Comparison of ENCODE assay signal across 22 cellular contexts in genomic region chr12:75528272-75528671, GRCh38. TPM values are rescaled to one million over a fixed set of nuclear protein-coding genes. Genes with fewer than 3 reads are reported as not detected.
A peak's percentile ranks its signal among the peaks of the same experiment; 100 is the strongest.
DNase-seq lines count a peak whose midpoint lies in the region; ATAC-seq and TF ChIP-seq lines count a peak whose summit lies in the region.
"Had no signal": no experiment of that assay in that cellular context is flagged by ENCODE, and none has a peak within 500 bp of the region (broad histone marks: within the 10 kb centered on the region; RNA-seq: fewer than 3 reads in every experiment).

No MANE protein-coding gene starts in this region.

- H3K27ac Mint-ChIP-seq in endodermal cell, result no peak overlapping the region
- H3K27ac Mint-ChIP-seq: activated naive CD4-positive, alpha-beta T cell treated with anti-CD3 and anti-CD28 coated beads, Interleukin-2, amount 10 ng/mL, durations not matched to agents 7 days and 5 days; CD4-positive, alpha-beta T cell had no signal

- peak overlapping the region; percentile 26 for H3K4me2 ChIP-seq in HCT116 (ENCODE audit: low read length)

- H3K9ac ChIP-seq in HCT116 (ENCODE audit: low read length), result peak overlapping the region; percentile 4; the same call in 1 of the 2 replicates
- H3K9ac ChIP-seq in endodermal cell (ENCODE audit: extremely low read depth, low read length, poor library complexity, severe bottlenecking), result no peak overlapping the region

- no peaks in the 10 kb centered on the region for H4K20me1 ChIP-seq in HCT116 (ENCODE audit: insufficient read depth)

- H3K9me3 Mint-ChIP-seq in endodermal cell, result peaks cover 2% of the 10 kb centered on the region
- H3K9me3 Mint-ChIP-seq: activated naive CD4-positive, alpha-beta T cell treated with anti-CD3 and anti-CD28 coated beads, Interleukin-2, amount 10 ng/mL, durations not matched to agents 7 days and 5 days; CD4-positive, alpha-beta T cell had no signal

- no TSS peak for BruUV-seq in HCT116 (replicated peaks; lab: Mats Ljungman, UMichigan)

- no peaks in the 10 kb centered on the region for H3K27me3 Mint-ChIP-seq in endodermal cell (ENCODE audit: insufficient read depth)

- peak; percentile 4; the same call in 1 of the 2 replicates for TF ChIP-seq RAD21 in HCT116 (IDR thresholded peaks at IDR 0.05; ENCODE audit: low read depth)

- no peak overlapping the region for H3K4me3 Mint-ChIP-seq in endodermal cell
- H3K4me3 Mint-ChIP-seq: activated naive CD4-positive, alpha-beta T cell treated with anti-CD3 and anti-CD28 coated beads, Interleukin-2, amount 10 ng/mL, durations not matched to agents 7 days and 5 days; CD4-positive, alpha-beta T cell had no signal

- no peak for TF ChIP-seq POLR2A in HCT116 (IDR thresholded peaks at IDR 0.05; ENCODE audit: borderline replicate concordance, extremely low read depth, insufficient read depth, insufficient read length)

- DNase-seq in HCT116 (ENCODE audit: low read depth, low spot score) (no peak), NCI-H446 (lab: John Stamatoyannopoulos, UW) (peak; percentile 66 to 75), endodermal cell (no peak), putamen (ENCODE audit: low spot score) (peak; percentile 36), ureter (ENCODE audit: low spot score) (no peak)
- DNase-seq: activated CD4-positive, alpha-beta T cell treated with anti-CD3 and anti-CD28 coated beads, Interleukin-2, amount 50 U/mL, for 4 hours; activated naive CD4-positive, alpha-beta T cell treated with anti-CD3 and anti-CD28 coated beads, Interleukin-2, amount 10 ng/mL, durations not matched to agents 7 days and 5 days; CD4-positive, alpha-beta T cell; effector CD4-positive, alpha-beta T cell; erythroblast; heart left ventricle; kidney glomerular epithelial cell; NCI-H1417 treated with DMSO at 0.1 percent for 48 hours; NCI-H345; NK-92 treated with Interleukin-12 subunit alpha and Interleukin-12 subunit beta, amount 100 ng/mL, for 24 hours; stimulated activated naive CD4-positive, alpha-beta T cell had no signal

- peak overlapping the region; percentile 48 for H2AFZ ChIP-seq in HCT116 (ENCODE audit: low read depth, low read length, poor library complexity, severe bottlenecking)

- CTCF ChIA-PET in HCT116 (lab: Charles Lee), result interaction anchor here (0.6 to 1.3 kb wide), 6 partner anchors 17 to 1058 kb away, joined by 3 to 5 read pairs (median 3); partner anchors contain the start of gene KRR1

- peaks cover 17 to 35% of the 10 kb centered on the region in 2 experiments for H3K4me1 ChIP-seq in HCT116 (ENCODE audit: control insufficient read depth in 1 of 2, insufficient read depth in 2 of 2, low read length in 2 of 2)
- no peaks in the 10 kb centered on the region for H3K4me1 ChIP-seq in endodermal cell (ENCODE audit: control insufficient read depth, insufficient read depth, low read length)
- H3K4me1 ChIP-seq: suprapubic skin had no signal

- no peak for TF ChIP-seq CTCF in HCT116 (IDR thresholded peaks at IDR 0.05 in 2 of 3, conservative IDR thresholded peaks at IDR 0.05 in 1 of 3; ENCODE audit: borderline replicate concordance in 1 of 3, insufficient read depth in 1 of 3, low read depth in 2 of 3, low read length in 2 of 3)
- TF ChIP-seq CTCF in endodermal cell (conservative IDR thresholded peaks at IDR 0.05), result no peak

- ATAC-seq in HCT116 (peak; percentile 58), GM18870 (IDR thresholded peaks at IDR 0.05; ENCODE audit: unreplicated experiment) (no peak), HG02678 (IDR thresholded peaks at IDR 0.05; ENCODE audit: unreplicated experiment) (no peak)
- ATAC-seq: heart left ventricle, sciatic nerve had no signal

- no peaks in the 10 kb centered on the region for H3K9me3 ChIP-seq in HCT116 (ENCODE audit: control insufficient read depth in 1 of 2, insufficient read depth in 1 of 2, low read depth in 1 of 2, low read length in 2 of 2)
- H3K9me3 ChIP-seq in endodermal cell (ENCODE audit: control insufficient read depth, low read length), result no peaks in the 10 kb centered on the region
- H3K9me3 ChIP-seq: heart left ventricle, SJSA1, suprapubic skin had no signal

- WGBS in endodermal cell (ENCODE audit: insufficient coverage in 1 of 2, insufficient read length in 1 of 2), 2 experiments, result 89 to 100% methylated on average over 1 to 2 of the region's 2 CpGs

- H3K4me3 ChIP-seq in HCT116 (replicated peaks in 1 of 2; ENCODE audit: low read depth in 1 of 2, low read length in 2 of 2), result no peak overlapping the region
- no peak overlapping the region for H3K4me3 ChIP-seq in endodermal cell (ENCODE audit: low read length)
- H3K4me3 ChIP-seq: heart left ventricle, lung, SJSA1, suprapubic skin had no signal

- intact Hi-C loops in HCT116 (cut with micrococcal nuclease), result loop anchor here (5.0 kb wide), 4 partner anchors 94 to 1264 kb away; partner anchors contain the start of gene BBS10

- no peaks in the 10 kb centered on the region for H3K36me3 ChIP-seq in HCT116 (ENCODE audit: control insufficient read depth in 1 of 2, insufficient read depth in 2 of 2, low read length in 2 of 2)
- H3K36me3 ChIP-seq in endodermal cell (ENCODE audit: control insufficient read depth, insufficient read depth, low read length), result no peaks in the 10 kb centered on the region
- H3K36me3 ChIP-seq: heart left ventricle, SJSA1, suprapubic skin had no signal

- no peaks in the 10 kb centered on the region for H3K79me2 ChIP-seq in HCT116 (ENCODE audit: insufficient read depth, low read length)

- RAD21 ChIA-PET in HCT116 (lab: Charles Lee; ENCODE audit: low non-redundant PET in 1 of 2, low total read pairs in 2 of 2, uncharacterized antibody in 2 of 2, unreplicated experiment in 2 of 2), result interaction anchor here (0.6 to 1.9 kb wide), 5 partner anchors 32 to 196 kb away, joined by 3 to 4 read pairs (median 3); no protein-coding TSS in a partner anchor

- H3K27ac ChIP-seq in HCT116 (ENCODE audit: low read depth, low read length) (peak overlapping the region; percentile 72), endodermal cell (ENCODE audit: low read depth, low read length) (peak overlapping the region; percentile 38)
- H3K27ac ChIP-seq: heart left ventricle, SJSA1, suprapubic skin had no signal

- peaks cover 4% of the 10 kb centered on the region for H3K4me1 Mint-ChIP-seq in endodermal cell

- no peaks in the 10 kb centered on the region for H3K36me3 Mint-ChIP-seq in endodermal cell (ENCODE audit: low read depth)
- H3K36me3 Mint-ChIP-seq: activated naive CD4-positive, alpha-beta T cell treated with anti-CD3 and anti-CD28 coated beads, Interleukin-2, amount 10 ng/mL, durations not matched to agents 7 days and 5 days had no signal

- POLR2A ChIA-PET in HCT116 (lab: Charles Lee), result interaction anchor here (0.8 to 2.2 kb wide), 6 partner anchors 9 to 819 kb away, joined by 3 to 7 read pairs (median 4); partner anchors contain the start of gene KRR1

- no peaks in the 10 kb centered on the region for H3K9me2 ChIP-seq in HCT116 (ENCODE audit: insufficient read depth)

- H3K27me3 ChIP-seq in HCT116 (ENCODE audit: insufficient read depth, low read length) (no peaks in the 10 kb centered on the region), endodermal cell (ENCODE audit: control insufficient read depth, insufficient read depth, low read length, poor library complexity, severe bottlenecking) (no peaks in the 10 kb centered on the region)
- H3K27me3 ChIP-seq: heart left ventricle, SJSA1, suprapubic skin had no signal

TF ChIP-seq in HCT116, 20 proteins besides CTCF, POLR2A, EP300 and RAD21 (continues in another document):
- TF ChIP-seq ZFX (IDR thresholded peaks at IDR 0.05) (no peak), FOSL1 (IDR thresholded peaks at IDR 0.05; ENCODE audit: low read depth) (no peak), SIN3A (IDR thresholded peaks at IDR 0.05; ENCODE audit: low read depth) (no peak)
- TF ChIP-seq, protein P1, sequence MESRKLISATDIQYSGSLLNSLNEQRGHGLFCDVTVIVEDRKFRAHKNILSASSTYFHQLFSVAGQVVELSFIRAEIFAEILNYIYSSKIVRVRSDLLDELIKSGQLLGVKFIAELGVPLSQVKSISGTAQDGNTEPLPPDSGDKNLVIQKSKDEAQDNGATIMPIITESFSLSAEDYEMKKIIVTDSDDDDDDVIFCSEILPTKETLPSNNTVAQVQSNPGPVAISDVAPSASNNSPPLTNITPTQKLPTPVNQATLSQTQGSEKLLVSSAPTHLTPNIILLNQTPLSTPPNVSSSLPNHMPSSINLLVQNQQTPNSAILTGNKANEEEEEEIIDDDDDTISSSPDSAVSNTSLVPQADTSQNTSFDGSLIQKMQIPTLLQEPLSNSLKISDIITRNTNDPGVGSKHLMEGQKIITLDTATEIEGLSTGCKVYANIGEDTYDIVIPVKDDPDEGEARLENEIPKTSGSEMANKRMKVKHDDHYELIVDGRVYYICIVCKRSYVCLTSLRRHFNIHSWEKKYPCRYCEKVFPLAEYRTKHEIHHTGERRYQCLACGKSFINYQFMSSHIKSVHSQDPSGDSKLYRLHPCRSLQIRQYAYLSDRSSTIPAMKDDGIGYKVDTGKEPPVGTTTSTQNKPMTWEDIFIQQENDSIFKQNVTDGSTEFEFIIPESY (IDR thresholded peaks at IDR 0.05; ENCODE audit: extremely low read depth, insufficient replicate concordance, low read length), result no peak

RNA-seq across cellular contexts. Expression of gene KRR1, which starts 16.9 kb away (rescaled TPM):
- total RNA-seq in HCT116 (2021; ENCODE audit: unreplicated experiment) (192 TPM), endodermal cell (10 to 100 TPM; 60.7 to 75.2 TPM), ureter (70.9 TPM)
- polyA plus RNA-seq in HCT116 (2012), result 64.7 and 79.9 TPM in 2 replicates
- 33.0 TPM for polyA plus RNA-seq in endodermal cell (2013, experiment 1 of 2)
- 37.5 TPM for polyA plus RNA-seq in endodermal cell (2013, experiment 2 of 2)

RNA-seq across cellular contexts. Expression of gene GLIPR1, which starts 47.7 kb away (rescaled TPM):
- 0.39 TPM for total RNA-seq in HCT116 (2021; ENCODE audit: unreplicated experiment)
- 0.88 and 0.92 TPM in 2 replicates for polyA plus RNA-seq in HCT116 (2012)
- under 1 TPM; 0.22 to 0.29 TPM for total RNA-seq in endodermal cell
- 1.7 TPM for polyA plus RNA-seq in endodermal cell (2013, experiment 1 of 2)
- 3.1 TPM for polyA plus RNA-seq in endodermal cell (2013, experiment 2 of 2)
- 18.4 TPM for total RNA-seq in ureter

Comparison
In these comparisons a context has a peak if more than half of its experiments do, and no peak if none do; other contexts are left out.
1. DNase-seq: peak in NCI-H446 (2 of 2) and putamen (single experiment); none in HCT116 (single experiment), endodermal cell (single experiment) and ureter (single experiment).
2. RNA of gene GLIPR1, which starts 47.7 kb away (total RNA-seq): 18.4 TPM in ureter (single experiment); 0.39 TPM in HCT116 (single experiment) and 0.22 to 0.29 TPM in endodermal cell; every median in the first group is over 10 times any median in the second.